In genomic region chr1:238832106-238832505, GRCh38 we compare ENCODE assay signal across 2 cellular contexts.
TF ChIP-seq lines count a peak whose summit lies in the region.

No MANE protein-coding gene starts in this region.

TF ChIP-seq in GM23338, 12 proteins besides CTCF, POLR2A, EP300 and RAD21 (continued from another document):
- no peak for TF ChIP-seq STAT1 (IDR thresholded peaks at IDR 0.05; ENCODE audit: unreplicated experiment)

TF ChIP-seq in WTC11, 78 proteins besides CTCF, POLR2A, EP300 and RAD21 (continued from another document):
- TF ChIP-seq, protein P1, sequence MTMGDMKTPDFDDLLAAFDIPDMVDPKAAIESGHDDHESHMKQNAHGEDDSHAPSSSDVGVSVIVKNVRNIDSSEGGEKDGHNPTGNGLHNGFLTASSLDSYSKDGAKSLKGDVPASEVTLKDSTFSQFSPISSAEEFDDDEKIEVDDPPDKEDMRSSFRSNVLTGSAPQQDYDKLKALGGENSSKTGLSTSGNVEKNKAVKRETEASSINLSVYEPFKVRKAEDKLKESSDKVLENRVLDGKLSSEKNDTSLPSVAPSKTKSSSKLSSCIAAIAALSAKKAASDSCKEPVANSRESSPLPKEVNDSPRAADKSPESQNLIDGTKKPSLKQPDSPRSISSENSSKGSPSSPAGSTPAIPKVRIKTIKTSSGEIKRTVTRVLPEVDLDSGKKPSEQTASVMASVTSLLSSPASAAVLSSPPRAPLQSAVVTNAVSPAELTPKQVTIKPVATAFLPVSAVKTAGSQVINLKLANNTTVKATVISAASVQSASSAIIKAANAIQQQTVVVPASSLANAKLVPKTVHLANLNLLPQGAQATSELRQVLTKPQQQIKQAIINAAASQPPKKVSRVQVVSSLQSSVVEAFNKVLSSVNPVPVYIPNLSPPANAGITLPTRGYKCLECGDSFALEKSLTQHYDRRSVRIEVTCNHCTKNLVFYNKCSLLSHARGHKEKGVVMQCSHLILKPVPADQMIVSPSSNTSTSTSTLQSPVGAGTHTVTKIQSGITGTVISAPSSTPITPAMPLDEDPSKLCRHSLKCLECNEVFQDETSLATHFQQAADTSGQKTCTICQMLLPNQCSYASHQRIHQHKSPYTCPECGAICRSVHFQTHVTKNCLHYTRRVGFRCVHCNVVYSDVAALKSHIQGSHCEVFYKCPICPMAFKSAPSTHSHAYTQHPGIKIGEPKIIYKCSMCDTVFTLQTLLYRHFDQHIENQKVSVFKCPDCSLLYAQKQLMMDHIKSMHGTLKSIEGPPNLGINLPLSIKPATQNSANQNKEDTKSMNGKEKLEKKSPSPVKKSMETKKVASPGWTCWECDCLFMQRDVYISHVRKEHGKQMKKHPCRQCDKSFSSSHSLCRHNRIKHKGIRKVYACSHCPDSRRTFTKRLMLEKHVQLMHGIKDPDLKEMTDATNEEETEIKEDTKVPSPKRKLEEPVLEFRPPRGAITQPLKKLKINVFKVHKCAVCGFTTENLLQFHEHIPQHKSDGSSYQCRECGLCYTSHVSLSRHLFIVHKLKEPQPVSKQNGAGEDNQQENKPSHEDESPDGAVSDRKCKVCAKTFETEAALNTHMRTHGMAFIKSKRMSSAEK (CRISPR knock-in tag; IDR thresholded peaks at IDR 0.05; ENCODE audit: borderline replicate concordance) = no peak
- no peak for TF ChIP-seq ZNF416 (CRISPR knock-in tag; IDR thresholded peaks at IDR 0.05)
